ENCODE assay signal across 1 cellular context in genomic region chr1:151061012-151061401, GRCh38.
TF ChIP-seq lines count a peak whose summit lies in the region.

No MANE protein-coding gene starts in this region.

TF ChIP-seq in GM12878, 131 proteins besides CTCF, POLR2A, EP300 and RAD21:
- TF ChIP-seq POLR2AphosphoS2 (IDR thresholded peaks at IDR 0.05; ENCODE audit: low read depth, low read length) (no peak), ESRRA (IDR thresholded peaks at IDR 0.05; ENCODE audit: low read length) (no peak), KLF5 (IDR thresholded peaks at IDR 0.05; ENCODE audit: partially characterized antibody) (no peak), CHD1 (IDR thresholded peaks at IDR 0.05; ENCODE audit: low read depth, low read length) (no peak), MTA2 (IDR thresholded peaks at IDR 0.05; ENCODE audit: low read depth) (no peak), ZNF622 (IDR thresholded peaks at IDR 0.05) (no peak), SRF (IDR thresholded peaks at IDR 0.05; ENCODE audit: low read depth in 2 of 2, low read length in 2 of 2) (no peak), STAT1 (conservative IDR thresholded peaks at IDR 0.05) (no peak)
